In genomic region chr11:70075836-70076235, GRCh38 we compare ENCODE assay signal across 14 cellular contexts. TPM values are rescaled to one million over a fixed set of nuclear protein-coding genes. Genes with fewer than 3 reads are reported as not detected.
"Had no signal": no experiment of that assay in that cellular context is flagged by ENCODE, and none has a peak within 500 bp of the region (broad histone marks: within the 10 kb centered on the region; RNA-seq: fewer than 3 reads in every experiment).

No MANE protein-coding gene starts in this region.

- H3K4me1 ChIP-seq: colonic mucosa, parathyroid adenoma had no signal

- H3K79me2 ChIP-seq: parathyroid adenoma had no signal

- ATAC-seq: naive thymus-derived CD4-positive, alpha-beta T cell had no signal

- DNase-seq: activated CD4-positive, CD25-positive, alpha-beta regulatory T cell treated with anti-CD3 and anti-CD28 coated beads, Interleukin-2, amount 50 U/mL, for 72 hours; activated CD8-positive, alpha-beta memory T cell treated with anti-CD3 and anti-CD28 coated beads for 24 hours; activated CD8-positive, alpha-beta memory T cell treated with anti-CD3 and anti-CD28 coated beads, Interleukin-2, amount 50 U/mL, for 48 hours; activated gamma-delta T cell; activated T-cell treated with anti-CD3 and anti-CD28 coated beads, Interleukin-2, amount 50 U/mL, for 48 hours; colonic mucosa; erythroblast; foreskin melanocyte; hypothalamus; naive thymus-derived CD4-positive, alpha-beta T cell had no signal

- FAIRE-seq: endometrium, keratinocyte had no signal

- H3K9me3 ChIP-seq: colonic mucosa, neutrophil had no signal

- H3K9ac ChIP-seq: parathyroid adenoma had no signal

- H3K36me3 ChIP-seq: colonic mucosa, neutrophil had no signal

- H3K4me3 ChIP-seq: colonic mucosa had no signal

- H2AFZ ChIP-seq: parathyroid adenoma had no signal

- H3K27ac ChIP-seq: colonic mucosa, neutrophil, parathyroid adenoma had no signal

RNA-seq across cellular contexts. Expression of gene ANO1, which starts 2.3 kb away (rescaled TPM):
- total RNA-seq: naive thymus-derived CD4-positive, alpha-beta T cell had no signal
- polyA plus RNA-seq: naive thymus-derived CD4-positive, alpha-beta T cell had no signal
